Comparison of ENCODE assay signal across 18 cellular contexts in the genomic region with DNA sequence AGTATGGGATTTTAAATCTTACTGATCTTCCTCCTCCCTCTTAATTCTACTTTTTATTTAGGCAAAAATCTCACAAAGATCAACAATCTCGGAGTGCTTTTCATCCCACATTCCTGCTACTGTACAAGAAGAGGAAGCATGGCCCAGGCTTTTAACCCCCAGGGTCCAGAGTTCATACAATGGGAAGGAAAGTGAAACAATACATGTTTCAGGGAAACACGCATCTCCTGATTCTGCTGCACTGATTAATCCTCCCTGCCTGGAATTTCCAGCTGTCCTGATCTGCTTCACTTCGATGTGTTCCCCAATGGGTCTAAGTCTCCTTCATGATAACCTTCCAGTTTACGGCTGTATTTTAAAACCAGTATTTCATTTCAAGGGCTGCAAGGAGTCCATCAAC. TPM values are rescaled to one million over a fixed set of nuclear protein-coding genes. Genes with fewer than 3 reads are reported as not detected.
DNase-seq lines count a peak whose midpoint lies in the region; FAIRE-seq and TF ChIP-seq lines count a peak whose summit lies in the region.
"Had no signal": no experiment of that assay in that cellular context is flagged by ENCODE, and none has a peak within 500 bp of the region (broad histone marks: within the 10 kb centered on the region; RNA-seq: fewer than 3 reads in every experiment).

No MANE protein-coding gene starts in this region.

- no peaks in the 10 kb centered on the region for H3K36me3 Mint-ChIP-seq in MCF 10A (ENCODE audit: insufficient read depth, unreplicated experiment)
- H3K36me3 Mint-ChIP-seq: CD8-positive, alpha-beta T cell had no signal

- H3K4me2 ChIP-seq in parathyroid adenoma (ENCODE audit: low read length), result no peak overlapping the region

- DNase-seq in MCF 10A (ENCODE audit: unreplicated experiment) (no peak), breast epithelium (ENCODE audit: low spot score in 2 of 2) (no peak), kidney (no peak), vagina (ENCODE audit: extremely low spot score in 2 of 2) (no peak), GF-D8 (lab: John Stamatoyannopoulos, UW) (no peak), NCI-H748 (lab: John Stamatoyannopoulos, UW; ENCODE audit: unreplicated experiment) (no peak), NCI-H510A treated with DMSO at 0.1 percent for 48 hours (lab: John Stamatoyannopoulos, UW) (no peak)
- DNase-seq: activated CD4-positive, alpha-beta T cell treated with anti-CD3 and anti-CD28 coated beads for 1 hour; activated T-cell treated with anti-CD3 and anti-CD28 coated beads, Interleukin-2, amount 50 U/mL, for 24 hours; amniotic stem cell; CD8-positive, alpha-beta T cell; H7; mammary epithelial cell; MG63; substantia nigra had no signal

- TF ChIP-seq CTCF in MCF 10A (IDR thresholded peaks at IDR 0.05; ENCODE audit: unreplicated experiment) (no peak), breast epithelium (IDR thresholded peaks at IDR 0.05) (no peak), kidney (IDR thresholded peaks at IDR 0.05; ENCODE audit: borderline replicate concordance, extremely low read depth, insufficient read depth) (no peak), parathyroid adenoma (IDR thresholded peaks at IDR 0.05) (no peak), vagina (IDR thresholded peaks at IDR 0.05) (no peak)

- H3K36me3 ChIP-seq in breast epithelium (no peaks in the 10 kb centered on the region), kidney (ENCODE audit: control insufficient read depth in 1 of 2, insufficient read depth in 2 of 2, low read length in 2 of 2) (no peaks in the 10 kb centered on the region), parathyroid adenoma (ENCODE audit: control insufficient read depth, insufficient read depth, low read length) (no peaks in the 10 kb centered on the region), vagina (no peaks in the 10 kb centered on the region)
- H3K36me3 ChIP-seq: MG63 had no signal

- FAIRE-seq in kidney (lab: Jason Lieb, UNC), result no peak
- FAIRE-seq: G401.6 had no signal

- POLR2A ChIA-PET in MCF 10A (lab: Yijun Ruan, JAX), result interaction anchor here (0.9 kb wide), 1 partner anchor 12 kb away, joined by 3 read pairs; no protein-coding TSS in a partner anchor

- no peak overlapping the region for H2AFZ ChIP-seq in parathyroid adenoma

- H3K9me3 ChIP-seq in breast epithelium, result no peaks in the 10 kb centered on the region
- no peaks in the 10 kb centered on the region for H3K9me3 ChIP-seq in kidney (ENCODE audit: control insufficient read depth in 1 of 2, low read length in 2 of 2)
- no peaks in the 10 kb centered on the region for H3K9me3 ChIP-seq in parathyroid adenoma (ENCODE audit: control insufficient read depth, low read length)
- H3K9me3 ChIP-seq in vagina, result no peaks in the 10 kb centered on the region
- H3K9me3 ChIP-seq: MG63 had no signal

- H3K27me3 ChIP-seq in breast epithelium (no peaks in the 10 kb centered on the region), parathyroid adenoma (ENCODE audit: control insufficient read depth, insufficient read depth, low read length) (no peaks in the 10 kb centered on the region), vagina (no peaks in the 10 kb centered on the region)
- H3K27me3 ChIP-seq: MG63 had no signal

- peaks cover 14 to 15% of the 10 kb centered on the region in 2 donors for H3K4me1 ChIP-seq in breast epithelium
- H3K4me1 ChIP-seq in kidney (ENCODE audit: control insufficient read depth in 1 of 2, insufficient read depth in 1 of 2, low read depth in 1 of 2, low read length in 2 of 2), result peaks cover 27% of the 10 kb centered on the region in 2 donors
- H3K4me1 ChIP-seq in parathyroid adenoma, result no peaks in the 10 kb centered on the region
- H3K4me1 ChIP-seq in vagina, result peaks cover 60% of the 10 kb centered on the region

- H3K4me3 ChIP-seq in breast epithelium (peak overlapping the region in 1 of 3 donors; percentile 31), kidney (ENCODE audit: low read length in 2 of 2) (peak overlapping the region in 1 of 2 donors; percentile 40), parathyroid adenoma (ENCODE audit: low read depth, low read length) (no peak overlapping the region), vagina (no peak overlapping the region)
- H3K4me3 ChIP-seq: MG63 had no signal

- CTCF ChIA-PET in MCF 10A (lab: Yijun Ruan, JAX), result interaction anchor here (1.1 kb wide), 1 partner anchor 182 kb away, joined by 5 read pairs; no protein-coding TSS in a partner anchor

- peak overlapping the region; percentile 54 for H3K27ac Mint-ChIP-seq in MCF 10A (ENCODE audit: low read depth, unreplicated experiment)
- H3K27ac Mint-ChIP-seq: activated T-cell treated with anti-CD3 and anti-CD28 coated beads, Interleukin-2, amount 50 U/mL, for 24 hours; CD8-positive, alpha-beta T cell; progenitor cell of endocrine pancreas had no signal

- no TSS peak for BruUV-seq in MCF 10A (replicated peaks; lab: Mats Ljungman, UMichigan)

- no peak overlapping the region for H3K4me3 Mint-ChIP-seq in MCF 10A (ENCODE audit: unreplicated experiment)
- H3K4me3 Mint-ChIP-seq: activated T-cell treated with anti-CD3 and anti-CD28 coated beads, Interleukin-2, amount 50 U/mL, for 24 hours; CD8-positive, alpha-beta T cell had no signal

- no peaks in the 10 kb centered on the region for H3K9me3 Mint-ChIP-seq in MCF 10A (ENCODE audit: unreplicated experiment)
- H3K9me3 Mint-ChIP-seq: activated T-cell treated with anti-CD3 and anti-CD28 coated beads, Interleukin-2, amount 50 U/mL, for 24 hours; CD8-positive, alpha-beta T cell had no signal

- intact Hi-C loops in MCF 10A (cut with micrococcal nuclease) (no loop called here), breast epithelium (cut with DNase I; ENCODE audit: low total_unique reads) (no loop called here), kidney (cut with DNase I) (no loop called here), vagina (cut with DNase I) (no loop called here)

- no peaks in the 10 kb centered on the region for H3K79me2 ChIP-seq in parathyroid adenoma

- H3K27me3 Mint-ChIP-seq in MCF 10A (ENCODE audit: insufficient read depth, unreplicated experiment), result no peaks in the 10 kb centered on the region
- H3K27me3 Mint-ChIP-seq: progenitor cell of endocrine pancreas had no signal

- H3K27ac ChIP-seq in breast epithelium, result peak overlapping the region in 1 of 2 donors; percentile 52
- H3K27ac ChIP-seq in kidney (ENCODE audit: low read depth in 2 of 2, low read length in 2 of 2), result peak overlapping the region; percentile 23 to 51
- peak overlapping the region; percentile 37 for H3K27ac ChIP-seq in parathyroid adenoma
- H3K27ac ChIP-seq in vagina, result peak overlapping the region; percentile 27

- H3K4me1 Mint-ChIP-seq in MCF 10A (ENCODE audit: insufficient read depth, unreplicated experiment), result peaks cover 23% of the 10 kb centered on the region

- peak overlapping the region in 1 of 2 donors; percentile 12 for H3K9ac ChIP-seq in kidney (ENCODE audit: low read length in 2 of 2)
- H3K9ac ChIP-seq in parathyroid adenoma, result no peak overlapping the region

- no peak for TF ChIP-seq POLR2A in breast epithelium (IDR thresholded peaks at IDR 0.05)
- TF ChIP-seq POLR2A in vagina (IDR thresholded peaks at IDR 0.05), result no peak

RNA-seq across cellular contexts. Expression of a gene that starts 44.5 kb away (rescaled TPM):
- total RNA-seq in MCF 10A (2022) (25.9 and 42.1 TPM in 2 replicates), breast epithelium (1,000 to 10,000 TPM in 1 of 3 donors, 100 to 1,000 TPM in 2; 118 to 1,008 (median 370) TPM), kidney (218 TPM), vagina (178 TPM)
- polyA plus RNA-seq in kidney (ENCODE audit: insufficient read depth, low read depth, low replicate concordance), result 53.0 TPM
- total RNA-seq: CD8-positive, alpha-beta T cell had no signal

RNA-seq across cellular contexts. Expression of a gene that starts 44.6 kb away (rescaled TPM):
- 54.6 and 66.0 TPM in 2 replicates for total RNA-seq in MCF 10A (2022)
- total RNA-seq in breast epithelium, result 100 to 1,000 TPM; 107 to 841 (median 307) TPM
- total RNA-seq in kidney, result 265 TPM
- 126 TPM for polyA plus RNA-seq in kidney (ENCODE audit: insufficient read depth, low read depth, low replicate concordance)
- total RNA-seq in vagina, result 180 TPM
- total RNA-seq: CD8-positive, alpha-beta T cell had no signal
